ENCODE assay signal across 9 cellular contexts in the genomic region with DNA sequence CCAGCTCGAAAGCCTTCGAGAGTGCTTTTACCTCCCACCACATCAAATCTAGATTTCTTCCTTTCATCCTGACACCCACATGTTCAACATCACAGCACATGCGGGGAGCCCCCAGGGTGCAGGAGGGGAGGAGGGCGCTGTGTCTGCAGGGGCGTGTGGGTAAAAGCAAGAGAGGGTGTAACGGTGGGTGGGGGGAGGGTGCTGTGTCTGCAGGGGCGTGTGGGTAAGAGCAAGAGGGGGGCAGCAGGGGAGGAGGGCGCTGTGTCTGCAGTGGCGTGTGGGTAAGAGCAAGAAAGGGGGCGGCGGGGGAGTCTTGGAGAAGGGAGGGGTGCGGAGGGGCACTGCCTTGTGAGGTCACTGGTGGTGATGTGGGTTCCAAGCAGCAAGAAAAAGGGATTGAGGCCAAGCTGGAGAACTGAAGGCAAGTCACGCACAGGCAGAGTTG. TPM values are rescaled to one million over a fixed set of nuclear protein-coding genes. Genes with fewer than 3 reads are reported as not detected.
DNase-seq lines count a peak whose midpoint lies in the region; ATAC-seq and TF ChIP-seq lines count a peak whose summit lies in the region.
"Had no signal": no experiment of that assay in that cellular context is flagged by ENCODE, and none has a peak within 500 bp of the region (broad histone marks: within the 10 kb centered on the region; RNA-seq: fewer than 3 reads in every experiment).

No MANE protein-coding gene starts in this region.

- H3K4me1 Mint-ChIP-seq in activated T-cell treated with anti-CD3 and anti-CD28 coated beads, Interleukin-2, amount 50 U/mL, for 24 hours (ENCODE audit: low read depth): peaks cover 43% of the 10 kb centered on the region

- H3K9me3 Mint-ChIP-seq in activated T-cell treated with anti-CD3 and anti-CD28 coated beads, Interleukin-2, amount 50 U/mL, for 24 hours: peaks cover 2% of the 10 kb centered on the region

- DNase-seq in Jurkat, Clone E6-1 (ENCODE audit: low read depth, low spot score): peak; percentile 79
- DNase-seq in activated T-cell treated with anti-CD3 and anti-CD28 coated beads, Interleukin-2, amount 50 U/mL, for 24 hours: peak; percentile 49
- peak; percentile 10 for DNase-seq in fibroblast of pulmonary artery (ENCODE audit: low read depth)
- peak; percentile 47 for DNase-seq in stimulated activated CD8-positive, alpha-beta memory T cell treated with anti-CD3 and anti-CD28 coated beads, Interleukin-4, amount 100 ng/mL, for 48 hours
- no peak for DNase-seq in NCI-H524 (lab: John Stamatoyannopoulos, UW)
- no peak for DNase-seq in NCI-H2107 (lab: John Stamatoyannopoulos, UW)
- DNase-seq: MM.1S had no signal

- no peak for ATAC-seq in GM21381 (IDR thresholded peaks at IDR 0.05; ENCODE audit: unreplicated experiment)
- no peak for ATAC-seq in GM19035 (IDR thresholded peaks at IDR 0.05; ENCODE audit: unreplicated experiment)

- TF ChIP-seq CTCF in fibroblast of pulmonary artery (IDR thresholded peaks at IDR 0.05; ENCODE audit: low read length, missing control alignments): no peak

- peak overlapping the region; percentile 47 for H3K4me3 Mint-ChIP-seq in activated T-cell treated with anti-CD3 and anti-CD28 coated beads, Interleukin-2, amount 50 U/mL, for 24 hours

- no peaks in the 10 kb centered on the region for H3K36me3 Mint-ChIP-seq in activated T-cell treated with anti-CD3 and anti-CD28 coated beads, Interleukin-2, amount 50 U/mL, for 24 hours (ENCODE audit: low read depth)

- peak overlapping the region; percentile 48 for H3K27ac Mint-ChIP-seq in activated T-cell treated with anti-CD3 and anti-CD28 coated beads, Interleukin-2, amount 50 U/mL, for 24 hours

- H3K4me3 ChIP-seq in Jurkat, Clone E6-1 (ENCODE audit: low read length): no peak overlapping the region
- H3K4me3 ChIP-seq in fibroblast of pulmonary artery (replicated peaks; ENCODE audit: low read depth, low read length): no peak overlapping the region

- H3K27me3 Mint-ChIP-seq in activated T-cell treated with anti-CD3 and anti-CD28 coated beads, Interleukin-2, amount 50 U/mL, for 24 hours: no peaks in the 10 kb centered on the region

RNA-seq across cellular contexts. Expression of gene ADCY9, which starts 34.6 kb away (rescaled TPM):
- 2.2 TPM for polyA plus RNA-seq in Jurkat, Clone E6-1 (2012; ENCODE audit: insufficient read depth, insufficient read length)

Comparison
In these comparisons a context has a peak if more than half of its experiments do, and no peak if none do; other contexts are left out.
1. DNase-seq: peak in Jurkat, Clone E6-1 (single experiment), activated T-cell treated with anti-CD3 and anti-CD28 coated beads, Interleukin-2, amount 50 U/mL, for 24 hours (single experiment), fibroblast of pulmonary artery (single experiment) and stimulated activated CD8-positive, alpha-beta memory T cell treated with anti-CD3 and anti-CD28 coated beads, Interleukin-4, amount 100 ng/mL, for 48 hours (single experiment); none in NCI-H524 (0 of 2) and NCI-H2107 (single experiment).